ENCODE assay signal across 1 cellular context in the genomic region with DNA sequence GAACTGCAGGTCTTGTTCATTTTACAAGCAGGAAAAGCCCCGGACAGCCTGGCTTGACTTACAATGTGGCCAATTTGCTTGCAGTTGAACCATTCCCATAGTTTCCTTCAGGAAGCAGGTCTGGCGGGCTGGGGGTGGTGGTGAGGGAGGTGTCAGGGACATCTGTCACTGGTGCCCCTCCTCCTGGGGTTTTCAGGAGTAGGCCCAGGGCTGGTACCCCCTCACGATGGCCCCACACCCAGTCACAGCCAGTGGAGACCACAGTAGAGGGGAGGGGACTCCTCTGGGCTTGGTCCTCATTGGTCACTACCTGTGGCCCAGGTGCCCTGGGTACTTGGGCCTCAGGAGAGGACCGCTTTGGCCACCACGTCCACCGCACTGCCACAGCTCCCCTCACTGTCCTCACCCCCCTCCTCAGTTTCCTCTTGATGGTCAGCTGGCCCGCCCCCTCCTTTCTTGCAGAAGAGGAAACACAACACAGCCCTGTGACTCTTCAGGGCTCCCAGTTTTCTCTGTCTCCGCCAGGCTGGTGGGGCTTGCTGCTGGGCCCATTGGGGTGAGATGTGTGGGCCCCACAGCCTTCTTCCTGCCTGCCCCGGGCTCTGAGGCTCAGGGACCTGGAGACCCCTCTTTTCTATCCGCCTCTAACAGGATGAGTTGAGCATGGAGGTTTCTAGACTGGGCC.
TF ChIP-seq lines count a peak whose summit lies in the region.

No MANE protein-coding gene starts in this region.

TF ChIP-seq in HCT116, 20 proteins besides CTCF, POLR2A, EP300 and RAD21:
- TF ChIP-seq YY1 (IDR thresholded peaks at IDR 0.05; ENCODE audit: extremely low read depth, insufficient replicate concordance, low read depth, low read length): no peak
- TF ChIP-seq SIN3A (IDR thresholded peaks at IDR 0.05; ENCODE audit: low read depth): no peak
- TF ChIP-seq CEBPB (IDR thresholded peaks at IDR 0.05; ENCODE audit: low read depth): no peak
- TF ChIP-seq ZFX (IDR thresholded peaks at IDR 0.05): no peak
- TF ChIP-seq, protein P1, sequence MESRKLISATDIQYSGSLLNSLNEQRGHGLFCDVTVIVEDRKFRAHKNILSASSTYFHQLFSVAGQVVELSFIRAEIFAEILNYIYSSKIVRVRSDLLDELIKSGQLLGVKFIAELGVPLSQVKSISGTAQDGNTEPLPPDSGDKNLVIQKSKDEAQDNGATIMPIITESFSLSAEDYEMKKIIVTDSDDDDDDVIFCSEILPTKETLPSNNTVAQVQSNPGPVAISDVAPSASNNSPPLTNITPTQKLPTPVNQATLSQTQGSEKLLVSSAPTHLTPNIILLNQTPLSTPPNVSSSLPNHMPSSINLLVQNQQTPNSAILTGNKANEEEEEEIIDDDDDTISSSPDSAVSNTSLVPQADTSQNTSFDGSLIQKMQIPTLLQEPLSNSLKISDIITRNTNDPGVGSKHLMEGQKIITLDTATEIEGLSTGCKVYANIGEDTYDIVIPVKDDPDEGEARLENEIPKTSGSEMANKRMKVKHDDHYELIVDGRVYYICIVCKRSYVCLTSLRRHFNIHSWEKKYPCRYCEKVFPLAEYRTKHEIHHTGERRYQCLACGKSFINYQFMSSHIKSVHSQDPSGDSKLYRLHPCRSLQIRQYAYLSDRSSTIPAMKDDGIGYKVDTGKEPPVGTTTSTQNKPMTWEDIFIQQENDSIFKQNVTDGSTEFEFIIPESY (IDR thresholded peaks at IDR 0.05; ENCODE audit: extremely low read depth, insufficient replicate concordance, low read length): no peak
- no peak for TF ChIP-seq EGR1 (IDR thresholded peaks at IDR 0.05; ENCODE audit: low read depth)
- TF ChIP-seq CBX3 (IDR thresholded peaks at IDR 0.05; ENCODE audit: low read depth): no peak
- TF ChIP-seq JUND (IDR thresholded peaks at IDR 0.05): no peak
- TF ChIP-seq, protein P2, sequence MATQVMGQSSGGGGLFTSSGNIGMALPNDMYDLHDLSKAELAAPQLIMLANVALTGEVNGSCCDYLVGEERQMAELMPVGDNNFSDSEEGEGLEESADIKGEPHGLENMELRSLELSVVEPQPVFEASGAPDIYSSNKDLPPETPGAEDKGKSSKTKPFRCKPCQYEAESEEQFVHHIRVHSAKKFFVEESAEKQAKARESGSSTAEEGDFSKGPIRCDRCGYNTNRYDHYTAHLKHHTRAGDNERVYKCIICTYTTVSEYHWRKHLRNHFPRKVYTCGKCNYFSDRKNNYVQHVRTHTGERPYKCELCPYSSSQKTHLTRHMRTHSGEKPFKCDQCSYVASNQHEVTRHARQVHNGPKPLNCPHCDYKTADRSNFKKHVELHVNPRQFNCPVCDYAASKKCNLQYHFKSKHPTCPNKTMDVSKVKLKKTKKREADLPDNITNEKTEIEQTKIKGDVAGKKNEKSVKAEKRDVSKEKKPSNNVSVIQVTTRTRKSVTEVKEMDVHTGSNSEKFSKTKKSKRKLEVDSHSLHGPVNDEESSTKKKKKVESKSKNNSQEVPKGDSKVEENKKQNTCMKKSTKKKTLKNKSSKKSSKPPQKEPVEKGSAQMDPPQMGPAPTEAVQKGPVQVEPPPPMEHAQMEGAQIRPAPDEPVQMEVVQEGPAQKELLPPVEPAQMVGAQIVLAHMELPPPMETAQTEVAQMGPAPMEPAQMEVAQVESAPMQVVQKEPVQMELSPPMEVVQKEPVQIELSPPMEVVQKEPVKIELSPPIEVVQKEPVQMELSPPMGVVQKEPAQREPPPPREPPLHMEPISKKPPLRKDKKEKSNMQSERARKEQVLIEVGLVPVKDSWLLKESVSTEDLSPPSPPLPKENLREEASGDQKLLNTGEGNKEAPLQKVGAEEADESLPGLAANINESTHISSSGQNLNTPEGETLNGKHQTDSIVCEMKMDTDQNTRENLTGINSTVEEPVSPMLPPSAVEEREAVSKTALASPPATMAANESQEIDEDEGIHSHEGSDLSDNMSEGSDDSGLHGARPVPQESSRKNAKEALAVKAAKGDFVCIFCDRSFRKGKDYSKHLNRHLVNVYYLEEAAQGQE (IDR thresholded peaks at IDR 0.05; ENCODE audit: low read depth): no peak
- no peak for TF ChIP-seq ZNF274 (IDR thresholded peaks at IDR 0.05; ENCODE audit: low read depth, low read length)
- TF ChIP-seq EZH2phosphoT487 (IDR thresholded peaks at IDR 0.05; ENCODE audit: borderline replicate concordance): no peak
- no peak for TF ChIP-seq SP1 (IDR thresholded peaks at IDR 0.05; ENCODE audit: low read depth)
- TF ChIP-seq TCF7L2 (IDR thresholded peaks at IDR 0.05; ENCODE audit: borderline replicate concordance, extremely low read depth, insufficient read depth, insufficient read length): no peak
- TF ChIP-seq, protein P3, sequence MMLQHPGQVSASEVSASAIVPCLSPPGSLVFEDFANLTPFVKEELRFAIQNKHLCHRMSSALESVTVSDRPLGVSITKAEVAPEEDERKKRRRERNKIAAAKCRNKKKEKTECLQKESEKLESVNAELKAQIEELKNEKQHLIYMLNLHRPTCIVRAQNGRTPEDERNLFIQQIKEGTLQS (IDR thresholded peaks at IDR 0.05): no peak
- TF ChIP-seq FOSL1 (IDR thresholded peaks at IDR 0.05; ENCODE audit: low read depth): no peak
- TF ChIP-seq POLR2AphosphoS5 (IDR thresholded peaks at IDR 0.05; ENCODE audit: low read depth, low read length): no peak
- no peak for TF ChIP-seq ELF1 (IDR thresholded peaks at IDR 0.05; ENCODE audit: borderline replicate concordance, low read depth)
- TF ChIP-seq, protein P4, sequence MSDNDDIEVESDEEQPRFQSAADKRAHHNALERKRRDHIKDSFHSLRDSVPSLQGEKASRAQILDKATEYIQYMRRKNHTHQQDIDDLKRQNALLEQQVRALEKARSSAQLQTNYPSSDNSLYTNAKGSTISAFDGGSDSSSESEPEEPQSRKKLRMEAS (IDR thresholded peaks at IDR 0.05): no peak
- no peak for TF ChIP-seq SRF (IDR thresholded peaks at IDR 0.05; ENCODE audit: low read depth)
